ENCODE assay signal across 9 cellular contexts in genomic region chr2:159613515-159614336, GRCh38. TPM values are rescaled to one million over a fixed set of nuclear protein-coding genes. Genes with fewer than 3 reads are reported as not detected.
DNase-seq lines count a peak whose midpoint lies in the region; ATAC-seq and TF ChIP-seq lines count a peak whose summit lies in the region.
"Had no signal": no experiment of that assay in that cellular context is flagged by ENCODE, and none has a peak within 500 bp of the region (broad histone marks: within the 10 kb centered on the region; RNA-seq: fewer than 3 reads in every experiment).

No MANE protein-coding gene starts in this region.

- no peak for ATAC-seq in GM21786 (IDR thresholded peaks at IDR 0.05; ENCODE audit: unreplicated experiment)

- CTCF ChIA-PET in AG04450 (lab: Charles Lee) = interaction anchor here (1.5 kb wide), 1 partner anchor 98 kb away, joined by 5 read pairs; no protein-coding TSS in a partner anchor

- H3K27me3 ChIP-seq in AG04450 (ENCODE audit: control insufficient read depth, insufficient read depth, low read length) (no peaks in the 10 kb centered on the region), HUES48 (ENCODE audit: control insufficient read depth, insufficient read depth, low read length) (no peaks in the 10 kb centered on the region), iPS-20b (ENCODE audit: insufficient read depth, low read length) (no peaks in the 10 kb centered on the region), thyroid gland (no peaks in the 10 kb centered on the region)

- no peak for TF ChIP-seq POLR2A in thyroid gland (IDR thresholded peaks at IDR 0.05)

- peak overlapping the region; percentile 98 for H3K9ac ChIP-seq in HUES48 (ENCODE audit: low read depth, low read length)
- peak overlapping the region; percentile 100 for H3K9ac ChIP-seq in iPS-20b (ENCODE audit: low read depth, low read length)

- H3K9me3 ChIP-seq in AG04450 (ENCODE audit: control insufficient read depth, insufficient read depth, low read length) (no peaks in the 10 kb centered on the region), HUES48 (ENCODE audit: control insufficient read depth, insufficient read depth, low read length) (no peaks in the 10 kb centered on the region), iPS-20b (ENCODE audit: insufficient read depth, low read depth, low read length) (no peaks in the 10 kb centered on the region), thyroid gland (no peaks in the 10 kb centered on the region)

- H3K27ac ChIP-seq in AG04450 (ENCODE audit: low read depth, low read length) (no peak overlapping the region), HUES48 (ENCODE audit: low read depth, low read length) (peak overlapping the region; percentile 100), iPS-20b (ENCODE audit: low read length) (peak overlapping the region; percentile 11), thyroid gland (peak overlapping the region; percentile 98 to 99 (median 99))

- peaks cover 54% of the 10 kb centered on the region for H3K4me1 ChIP-seq in HUES48 (ENCODE audit: control insufficient read depth, insufficient read depth, low read length)
- peaks cover 48% of the 10 kb centered on the region; the same call in 1 of the 2 replicates for H3K4me1 ChIP-seq in iPS-20b (ENCODE audit: insufficient read depth, low read length)
- peaks cover 39 to 44% of the 10 kb centered on the region in 2 donors for H3K4me1 ChIP-seq in thyroid gland

- H3K4me3 ChIP-seq in AG04450 (ENCODE audit: low read depth, low read length) (peak overlapping the region; percentile 79), HUES48 (ENCODE audit: low read depth, low read length) (peak overlapping the region; percentile 89), WI38 (ENCODE audit: low read depth, low read length) (peak overlapping the region; percentile 73), iPS-20b (ENCODE audit: low read length) (peak overlapping the region; percentile 89), thyroid gland (replicated peaks in 1 of 3) (peak overlapping the region in 2 of 3 donors; percentile 67 to 73)
- H3K4me3 ChIP-seq: lung had no signal

- DNase-seq in AG04450 (ENCODE audit: low read depth, low spot score) (no peak), thyroid gland (no peak), epidermal melanocyte (ENCODE audit: insufficient read length, low spot score) (no peak), D341Med (ENCODE audit: low spot score) (no peak)

- intact Hi-C loops in thyroid gland (cut with DNase I) = no loop called here

- POLR2A ChIA-PET in AG04450 (lab: Yijun Ruan, JAX) = interaction anchor here (1.7 kb wide), 1 partner anchor 9 kb away, joined by 19 read pairs; no protein-coding TSS in a partner anchor

- TF ChIP-seq CTCF in AG04450 (IDR thresholded peaks at IDR 0.05; ENCODE audit: low read depth, low read length) = no peak
- TF ChIP-seq CTCF in WI38 (IDR thresholded peaks at IDR 0.05; ENCODE audit: low read depth, low read length) = no peak
- TF ChIP-seq CTCF in thyroid gland (IDR thresholded peaks at IDR 0.05) = no peak

- H3K36me3 ChIP-seq in HUES48 (ENCODE audit: control insufficient read depth, insufficient read depth, low read length) = no peaks in the 10 kb centered on the region
- H3K36me3 ChIP-seq in iPS-20b (ENCODE audit: insufficient read depth, low read depth, low read length) = no peaks in the 10 kb centered on the region
- H3K36me3 ChIP-seq in thyroid gland = no peaks in the 10 kb centered on the region

- 8 to 10% methylated on average over 3 of the region's 3 CpGs for WGBS in thyroid gland, 2 donors

RNA-seq across cellular contexts. Expression of gene BAZ2B, which starts 2.6 kb away (rescaled TPM):
- polyA plus RNA-seq in AG04450 (2011; rRNA removed) = 33.4 and 44.7 TPM in 2 replicates
- 128 and 134 TPM in 2 replicates for polyA minus RNA-seq in AG04450 (2011; rRNA and poly(A)+ RNA removed)
- total RNA-seq in thyroid gland = 100 to 1,000 TPM; 122 to 181 (median 143) TPM
